In genomic region chr1:112716133-112716720, GRCh38 we compare ENCODE assay signal across 8 cellular contexts. TPM values are rescaled to one million over a fixed set of nuclear protein-coding genes. Genes with fewer than 3 reads are reported as not detected.
A peak's percentile ranks its signal among the peaks of the same experiment; 100 is the strongest.
DNase-seq lines count a peak whose midpoint lies in the region; ATAC-seq and TF ChIP-seq lines count a peak whose summit lies in the region.

No MANE protein-coding gene starts in this region.

- peak; percentile 88 for DNase-seq in GM12865 (ENCODE audit: low read depth)
- peak; percentile 61 for DNase-seq in NCI-H524 treated with DMSO at 0.1 percent for 48 hours (lab: John Stamatoyannopoulos, UW)
- DNase-seq in activated CD4-positive, alpha-beta T cell treated with anti-CD3 and anti-CD28 coated beads, Interleukin-2, amount 50 U/mL, for 1 hour = peak; percentile 76
- DNase-seq in dorsolateral prefrontal cortex = peak; percentile 85 to 94 (median 91)
- peak; percentile 85 to 87 (median 86) for DNase-seq in right lobe of liver
- DNase-seq in stimulated activated CD4-positive, alpha-beta T cell treated with anti-CD3 and anti-CD28 coated beads, Interleukin-2, amount 100 ng/mL, for 4 hours (ENCODE audit: low read depth) = peak; percentile 69

- intact Hi-C loops in dorsolateral prefrontal cortex (cut with DNase I) = loop anchor here (1.0 to 10.0 kb wide), 7 partner anchors 88 to 329 kb away; partner anchors contain the start of gene SLC16A1 (in 2 of the 2)
- intact Hi-C loops in right lobe of liver (cut with DNase I) = loop anchor here in 1 of 2 donors (5.0 kb wide), 1 partner anchor 86 kb away; no protein-coding TSS in a partner anchor

- TF ChIP-seq POLR2A in right lobe of liver (IDR thresholded peaks at IDR 0.05) (no peak), GM18505 (IDR thresholded peaks at IDR 0.05; ENCODE audit: borderline replicate concordance, extremely low read depth, insufficient read depth, insufficient read length) (no peak)

- H3K36me3 ChIP-seq in right lobe of liver = no peaks in the 10 kb centered on the region

- H3K27me3 ChIP-seq in dorsolateral prefrontal cortex (no peaks in the 10 kb centered on the region), right lobe of liver (no peaks in the 10 kb centered on the region)

- peak overlapping the region in 43 of 59 donors; percentile 1 to 82 (median 47) for H3K27ac ChIP-seq in dorsolateral prefrontal cortex
- peak overlapping the region in 1 of 3 donors; percentile 55 for H3K27ac ChIP-seq in right lobe of liver

- TF ChIP-seq CTCF in GM12865 (IDR thresholded peaks at IDR 0.05; ENCODE audit: insufficient read depth, low read depth, low read length, missing control alignments) (peak; percentile 97), dorsolateral prefrontal cortex (IDR thresholded peaks at IDR 0.05 in 54 of 56, conservative IDR thresholded peaks at IDR 0.05 in 2 of 56; ENCODE audit: low read depth in 1 of 56, partially characterized antibody in 56 of 56) (peak; percentile 91 to 99 (median 98)), right lobe of liver (IDR thresholded peaks at IDR 0.05) (peak; percentile 92 to 95 (median 94))

- H3K4me1 ChIP-seq in right lobe of liver = peaks cover 0 to 25% (median 7%) of the 10 kb centered on the region in 4 donors

- H3K9me3 ChIP-seq in right lobe of liver = no peaks in the 10 kb centered on the region

- under 1% methylated on average over 10 of the region's 13 CpGs for WGBS in right lobe of liver (ENCODE audit: insufficient coverage, low coverage, low lambda C conversion rate, missing lambda C conversion rate)

- H3K4me3 ChIP-seq in GM12865 (ENCODE audit: low read depth, low read length) (peak overlapping the region; percentile 77), dorsolateral prefrontal cortex (peak overlapping the region; percentile 35 to 94 (median 75)), right lobe of liver (peak overlapping the region; percentile 49 to 61 (median 58))

- ATAC-seq in HG03432 (IDR thresholded peaks at IDR 0.05; ENCODE audit: unreplicated experiment) (peak; percentile 28), right lobe of liver (peak; percentile 69 to 72 (median 70)), GM18505 (IDR thresholded peaks at IDR 0.05; ENCODE audit: unreplicated experiment) (no peak)

RNA-seq across cellular contexts. Expression of gene PPM1J, which starts 1.1 kb away (rescaled TPM):
- total RNA-seq in dorsolateral prefrontal cortex (10 to 100 TPM in 6 of 120 experiments, 1 to 10 TPM in 114; 2.4 to 11.9 (median 6.6) TPM), right lobe of liver (1 to 10 TPM in 1 of 6 experiments, under 1 TPM in 5; 0.15 to 1.2 (median 0.40) TPM)

RNA-seq across cellular contexts. Expression of gene RHOC, which starts 9.3 kb away (rescaled TPM):
- total RNA-seq in dorsolateral prefrontal cortex = 100 to 1,000 TPM in 21 of 120 experiments, 10 to 100 TPM in 99; 36.8 to 162 (median 72.5) TPM
- 100 to 1,000 TPM in 3 of 6 experiments, 10 to 100 TPM in 3; 47.9 to 207 (median 107) TPM for total RNA-seq in right lobe of liver

RNA-seq across cellular contexts. Expression of gene MOV10, which starts 41.8 kb away (rescaled TPM):
- total RNA-seq in dorsolateral prefrontal cortex (10 to 100 TPM; 12.5 to 54.5 (median 25.7) TPM), right lobe of liver (10 to 100 TPM; 32.3 to 55.8 (median 46.2) TPM)
